In genomic region chr6:18410412-18410811, GRCh38 we compare ENCODE assay signal across 23 cellular contexts.
"Had no signal": no experiment of that assay in that cellular context is flagged by ENCODE, and none has a peak within 500 bp of the region (broad histone marks: within the 10 kb centered on the region; RNA-seq: fewer than 3 reads in every experiment).

No MANE protein-coding gene starts in this region.

- H3K27me3 Mint-ChIP-seq: naive thymus-derived CD4-positive, alpha-beta T cell; T-cell had no signal

- DNase-seq: activated CD4-positive, CD25-positive, alpha-beta regulatory T cell treated with anti-CD3 and anti-CD28 coated beads, Interleukin-2, amount 50 U/mL, for 72 hours; activated naive CD4-positive, alpha-beta T cell treated with anti-CD3 and anti-CD28 coated beads for 36 hours; activated T-cell treated with anti-CD3 and anti-CD28 coated beads, Interleukin-2, amount 50 U/mL, for 1 hour; effector CD4-positive, alpha-beta T cell; foreskin melanocyte; head of caudate nucleus; left cardiac atrium; lower lobe of right lung; naive thymus-derived CD4-positive, alpha-beta T cell; SK-N-SH; stimulated activated CD4-positive, alpha-beta T cell treated with anti-CD3 and anti-CD28 coated beads, Interleukin-15, amount 100 ng/mL, for 24 hours; stimulated activated CD4-positive, alpha-beta T cell treated with anti-CD3 and anti-CD28 coated beads, Interleukin-4, amount 100 ng/mL, for 1 hour; stimulated activated naive CD8-positive, alpha-beta T cell treated with anti-CD3 and anti-CD28 coated beads, Interleukin-15, Interleukin-2, amounts not matched to agents 100 U/mL and 50 U/mL, for 24 hours; T-cell; T-helper 9 cell; upper lobe of right lung had no signal

- ATAC-seq: left cardiac atrium; lower lobe of right lung; naive thymus-derived CD4-positive, alpha-beta T cell; stimulated activated naive CD8-positive, alpha-beta T cell treated with anti-CD3 and anti-CD28 coated beads, Interleukin-15, Interleukin-2, amounts not matched to agents 100 U/mL and 50 U/mL, for 24 hours; T-cell; upper lobe of right lung had no signal

- H3K27me3 ChIP-seq: cardiac muscle cell, right atrium auricular region, upper lobe of right lung had no signal

- FAIRE-seq: astrocyte, colon, endothelial cell of umbilical vein had no signal

- H3K9me3 ChIP-seq: lower lobe of right lung, right atrium auricular region, SK-N-SH, upper lobe of right lung had no signal

- H3K27ac ChIP-seq: cardiac muscle cell, lower lobe of right lung, right atrium auricular region, upper lobe of right lung had no signal

- H3K27ac Mint-ChIP-seq: activated naive CD4-positive, alpha-beta T cell treated with anti-CD3 and anti-CD28 coated beads for 36 hours; activated T-helper 2 cell treated with anti-CD3 and anti-CD28 coated beads, Interferon-gamma antibody, Interleukin-2, Interleukin-4, amounts not matched to agents 10 μg/mL and 5 μg/mL and 100 μg/mL, durations not matched to agents 14 hours and 24 hours and 36 hours; naive thymus-derived CD4-positive, alpha-beta T cell; T-cell had no signal

- H3K9ac ChIP-seq: SK-N-SH had no signal

- H3K36me3 ChIP-seq: cardiac muscle cell, right atrium auricular region had no signal

- H3K4me1 ChIP-seq: right atrium auricular region had no signal

- H3K4me3 ChIP-seq: cardiac muscle cell, lower lobe of right lung, right atrium auricular region, skin epidermis, upper lobe of right lung had no signal

- H3K4me3 Mint-ChIP-seq: activated naive CD4-positive, alpha-beta T cell treated with anti-CD3 and anti-CD28 coated beads for 36 hours; T-cell had no signal

- H3K9me3 Mint-ChIP-seq: activated naive CD4-positive, alpha-beta T cell treated with anti-CD3 and anti-CD28 coated beads for 36 hours had no signal
